In the genomic region with DNA sequence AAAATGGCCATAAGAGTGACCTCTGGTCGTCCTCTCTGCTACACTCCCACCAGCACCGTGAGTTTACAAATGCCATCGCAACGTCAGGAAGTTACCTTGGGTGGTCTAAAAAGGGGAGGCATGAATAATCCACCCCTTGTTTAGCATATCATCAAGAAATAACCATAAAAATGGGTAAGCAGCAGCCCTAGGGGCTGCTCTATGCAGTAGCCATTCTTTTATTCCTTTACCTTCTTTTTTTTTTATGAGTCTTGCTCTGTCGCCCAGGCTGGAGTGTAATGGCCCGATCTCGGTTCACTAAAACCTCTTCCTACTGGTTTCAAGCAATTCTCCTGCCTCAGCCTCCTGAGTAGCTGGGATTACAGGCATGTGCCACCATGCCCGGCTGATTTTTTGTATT, we compare ENCODE assay signal across 5 cellular contexts. TPM values are rescaled to one million over a fixed set of nuclear protein-coding genes. Genes with fewer than 3 reads are reported as not detected.
"Had no signal": no experiment of that assay in that cellular context is flagged by ENCODE, and none has a peak within 500 bp of the region (broad histone marks: within the 10 kb centered on the region; RNA-seq: fewer than 3 reads in every experiment).

No MANE protein-coding gene starts in this region.

RNA-seq across cellular contexts. Expression of gene A4GALT, which starts 21.8 kb away (rescaled TPM):
- total RNA-seq: activated CD8-positive, alpha-beta memory T cell treated with anti-CD3 and anti-CD28 coated beads for 36 hours; activated T-helper 1 cell treated with anti-CD3 and anti-CD28 coated beads, Interleukin-12 subunit alpha, Interleukin-12 subunit beta, Interleukin-2, Interleukin-4 antibody, amounts not matched to agents 30 ng/mL and 10 ng/mL and 1 ng/mL, durations not matched to agents 14 hours and 24 hours and 36 hours; naive thymus-derived CD4-positive, alpha-beta T cell had no signal
- polyA plus RNA-seq: naive thymus-derived CD4-positive, alpha-beta T cell had no signal

RNA-seq across cellular contexts. Expression of gene ATP5MGL, which starts 58.5 kb away (rescaled TPM):
- polyA plus RNA-seq: mammary epithelial cell, urinary bladder had no signal
